Comparison of ENCODE assay signal across 10 cellular contexts in genomic region chr2:177245010-177245422, GRCh38. TPM values are rescaled to one million over a fixed set of nuclear protein-coding genes. Genes with fewer than 3 reads are reported as not detected.
A peak's percentile ranks its signal among the peaks of the same experiment; 100 is the strongest.
DNase-seq lines count a peak whose midpoint lies in the region; ATAC-seq and TF ChIP-seq lines count a peak whose summit lies in the region.
"Had no signal": no experiment of that assay in that cellular context is flagged by ENCODE, and none has a peak within 500 bp of the region (broad histone marks: within the 10 kb centered on the region; RNA-seq: fewer than 3 reads in every experiment).

No MANE protein-coding gene starts in this region.

- 12 to 13% methylated on average over 4 of the region's 4 CpGs for WGBS in esophagus squamous epithelium, 2 donors

- H3K27me3 ChIP-seq in esophagus squamous epithelium (no peaks in the 10 kb centered on the region), rectal smooth muscle tissue (ENCODE audit: control insufficient read depth, insufficient read depth, low read length) (no peaks in the 10 kb centered on the region)

- no peak overlapping the region for H3K4me3 ChIP-seq in esophagus squamous epithelium
- H3K4me3 ChIP-seq in rectal smooth muscle tissue (ENCODE audit: low read length), result no peak overlapping the region

- no peak overlapping the region for H3K9ac ChIP-seq in rectal smooth muscle tissue (ENCODE audit: low read length)

- DNase-seq in GM04504 (ENCODE audit: low read depth) (peak; percentile 80), OCI-M1 (lab: John Stamatoyannopoulos, UW) (peak; percentile 53), esophagus squamous epithelium (lab: John Stamatoyannopoulos, UW) (no peak)
- DNase-seq: activated CD4-positive, CD25-positive, alpha-beta regulatory T cell; left cardiac atrium had no signal

- TF ChIP-seq CTCF in esophagus squamous epithelium (IDR thresholded peaks at IDR 0.05), result no peak

- H3K27ac ChIP-seq in esophagus squamous epithelium, result peak overlapping the region; percentile 59 to 89 (median 78)
- peak overlapping the region; percentile 48 for H3K27ac ChIP-seq in rectal smooth muscle tissue (ENCODE audit: low read depth, low read length)

- peaks cover 61 to 100% (median 83%) of the 10 kb centered on the region in 3 donors for H3K4me1 ChIP-seq in esophagus squamous epithelium
- H3K4me1 ChIP-seq in rectal smooth muscle tissue (ENCODE audit: control insufficient read depth, insufficient read depth, low read length), result peaks cover 40% of the 10 kb centered on the region

- peaks cover 3 to 31% (median 4%) of the 10 kb centered on the region in 3 donors for H3K36me3 ChIP-seq in esophagus squamous epithelium
- no peaks in the 10 kb centered on the region for H3K36me3 ChIP-seq in rectal smooth muscle tissue (ENCODE audit: control insufficient read depth, insufficient read depth, low read length)

- no peak for TF ChIP-seq POLR2A in esophagus squamous epithelium (IDR thresholded peaks at IDR 0.05)

- no peaks in the 10 kb centered on the region for H3K9me3 ChIP-seq in esophagus squamous epithelium

- intact Hi-C loops in esophagus squamous epithelium (cut with DNase I), result no loop called here

- ATAC-seq in HG03460 (IDR thresholded peaks at IDR 0.05; ENCODE audit: unreplicated experiment), result no peak
- no peak for ATAC-seq in HG03196 (IDR thresholded peaks at IDR 0.05; ENCODE audit: unreplicated experiment)
- no peak for ATAC-seq in HG03432 (IDR thresholded peaks at IDR 0.05; ENCODE audit: unreplicated experiment)
- no peak for ATAC-seq in HG03565 (IDR thresholded peaks at IDR 0.05; ENCODE audit: unreplicated experiment)

RNA-seq across cellular contexts. Expression of gene NFE2L2, which starts 19.5 kb away (rescaled TPM):
- 100 to 1,000 TPM; 147 to 315 (median 189) TPM for total RNA-seq in esophagus squamous epithelium

RNA-seq across cellular contexts. Expression of gene HNRNPA3, which starts 32.4 kb away (rescaled TPM):
- total RNA-seq in esophagus squamous epithelium, result 10 to 100 TPM; 34.9 to 78.2 (median 61.6) TPM
